In the genomic region with DNA sequence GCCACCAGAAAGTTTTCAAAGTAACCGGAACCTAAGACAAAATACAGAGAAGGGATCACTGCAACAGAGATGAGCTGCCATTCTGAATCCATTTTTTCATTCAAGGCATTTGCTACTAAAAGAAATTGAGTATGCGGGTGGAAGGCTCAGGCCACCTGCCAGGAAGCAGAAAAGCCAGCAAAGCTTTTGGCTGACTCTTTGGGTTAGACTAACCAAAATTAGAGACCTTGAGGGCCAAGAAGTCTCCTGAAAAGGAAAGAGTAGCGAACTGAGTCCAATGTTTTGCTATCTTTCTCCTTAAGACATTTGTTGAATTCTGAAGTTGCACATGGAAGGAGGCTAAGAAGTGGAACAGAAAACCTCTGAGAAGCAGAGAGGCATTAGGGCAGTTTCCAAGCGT, we compare ENCODE assay signal across 17 cellular contexts.
DNase-seq lines count a peak whose midpoint lies in the region; ATAC-seq, FAIRE-seq and TF ChIP-seq lines count a peak whose summit lies in the region.
"Had no signal": no experiment of that assay in that cellular context is flagged by ENCODE, and none has a peak within 500 bp of the region (broad histone marks: within the 10 kb centered on the region; RNA-seq: fewer than 3 reads in every experiment).

No MANE protein-coding gene starts in this region.

- H3K9me3 Mint-ChIP-seq in neural progenitor cell = no peaks in the 10 kb centered on the region
- H3K9me3 Mint-ChIP-seq: CD8-positive, alpha-beta T cell had no signal

- H3K27ac ChIP-seq in right atrium auricular region = no peak overlapping the region
- peak overlapping the region in 3 of 4 donors; percentile 13 to 41 (median 16) for H3K27ac ChIP-seq in esophagus muscularis mucosa (replicated peaks in 1 of 4)
- H3K27ac ChIP-seq in neural progenitor cell = no peak overlapping the region
- H3K27ac ChIP-seq: BLaER1 treated with 17β-estradiol and CSF1 and Interleukin-3, amounts not matched to agents 10 nM and 100 nM; HL-60 had no signal

- no peak overlapping the region for H3K9ac ChIP-seq in neural progenitor cell
- H3K9ac ChIP-seq: BLaER1 treated with 17β-estradiol and CSF1 and Interleukin-3, amounts not matched to agents 10 nM and 100 nM had no signal

- H3K79me2 ChIP-seq in neural progenitor cell (ENCODE audit: low read depth) = no peaks in the 10 kb centered on the region

- intact Hi-C loops in Right ventricle myocardium superior (cut with DNase I) = no loop called here
- intact Hi-C loops in esophagus muscularis mucosa (cut with DNase I) = no loop called here

- ATAC-seq in Right ventricle myocardium superior (ENCODE audit: poor library complexity) (peak; percentile 43), GM19455 (IDR thresholded peaks at IDR 0.05; ENCODE audit: unreplicated experiment) (no peak)
- ATAC-seq: CD8-positive, alpha-beta T cell had no signal

- peaks cover 2% of the 10 kb centered on the region for H3K27me3 Mint-ChIP-seq in neural progenitor cell (ENCODE audit: insufficient read depth, low read depth)

- DNase-seq in Right ventricle myocardium superior (peak; percentile 51), right atrium auricular region (ENCODE audit: low spot score) (no peak), esophagus muscularis mucosa (ENCODE audit: extremely low spot score) (no peak), neural progenitor cell (ENCODE audit: low spot score) (no peak), AG08396 (ENCODE audit: low spot score) (no peak), HTR-8/SVneo (ENCODE audit: insufficient read length, low spot score) (no peak)
- DNase-seq: 8988T; Calu3; CD8-positive, alpha-beta T cell; DMS79 treated with DMSO at 0.1 percent for 48 hours; GF-D8; HCEC 1CT; IMR-90 had no signal

- peak overlapping the region; percentile 27 for H2AFZ ChIP-seq in neural progenitor cell (replicated peaks)

- no peaks in the 10 kb centered on the region for H3F3A ChIP-seq in neural progenitor cell (ENCODE audit: low read depth)

- FAIRE-seq in HTR-8/SVneo (lab: Jason Lieb, UNC) = no peak

- TF ChIP-seq CTCF in right atrium auricular region (IDR thresholded peaks at IDR 0.05) = no peak
- TF ChIP-seq CTCF in esophagus muscularis mucosa (IDR thresholded peaks at IDR 0.05) = no peak
- no peak for TF ChIP-seq CTCF in neural progenitor cell (IDR thresholded peaks at IDR 0.05)

- H3K27ac Mint-ChIP-seq in neural progenitor cell = no peak overlapping the region
- H3K27ac Mint-ChIP-seq: B cell; CD8-positive, alpha-beta T cell had no signal

- H3K4me2 ChIP-seq in neural progenitor cell = no peak overlapping the region
- H3K4me2 ChIP-seq: BLaER1 treated with 17β-estradiol and CSF1 and Interleukin-3, amounts not matched to agents 10 nM and 100 nM had no signal

- H3K4me3 ChIP-seq in right atrium auricular region (no peak overlapping the region), esophagus muscularis mucosa (no peak overlapping the region), neural progenitor cell (no peak overlapping the region)
- H3K4me3 ChIP-seq: BLaER1 treated with 17β-estradiol and CSF1 and Interleukin-3, amounts not matched to agents 10 nM and 100 nM had no signal

- H3K27me3 ChIP-seq in right atrium auricular region (no peaks in the 10 kb centered on the region), esophagus muscularis mucosa (no peaks in the 10 kb centered on the region), neural progenitor cell (no peaks in the 10 kb centered on the region)
- H3K27me3 ChIP-seq: BLaER1 treated with 17β-estradiol and CSF1 and Interleukin-3, amounts not matched to agents 10 nM and 100 nM had no signal

- H3K4me1 ChIP-seq in right atrium auricular region (no peaks in the 10 kb centered on the region), esophagus muscularis mucosa (peaks cover 6 to 16% (median 13%) of the 10 kb centered on the region in 4 donors), neural progenitor cell (no peaks in the 10 kb centered on the region)

- no peak for TF ChIP-seq EP300 in esophagus muscularis mucosa (IDR thresholded peaks at IDR 0.05)

- peaks cover 2% of the 10 kb centered on the region for H3K4me1 Mint-ChIP-seq in neural progenitor cell
- H3K4me1 Mint-ChIP-seq: B cell had no signal

- H3K9me3 ChIP-seq in right atrium auricular region (no peaks in the 10 kb centered on the region), esophagus muscularis mucosa (no peaks in the 10 kb centered on the region), neural progenitor cell (ENCODE audit: low read depth) (no peaks in the 10 kb centered on the region)
- H3K9me3 ChIP-seq: BLaER1 treated with 17β-estradiol and CSF1 and Interleukin-3, amounts not matched to agents 10 nM and 100 nM had no signal

- H3K36me3 Mint-ChIP-seq in neural progenitor cell = no peaks in the 10 kb centered on the region
- H3K36me3 Mint-ChIP-seq: CD8-positive, alpha-beta T cell had no signal

- no peaks in the 10 kb centered on the region for H4K20me1 ChIP-seq in neural progenitor cell (ENCODE audit: low read depth)
- H4K20me1 ChIP-seq: BLaER1 treated with 17β-estradiol and CSF1 and Interleukin-3, amounts not matched to agents 10 nM and 100 nM had no signal

- H3K36me3 ChIP-seq in right atrium auricular region = no peaks in the 10 kb centered on the region
- H3K36me3 ChIP-seq in esophagus muscularis mucosa = no peaks in the 10 kb centered on the region
- no peaks in the 10 kb centered on the region for H3K36me3 ChIP-seq in neural progenitor cell
- H3K36me3 ChIP-seq: BLaER1 treated with 17β-estradiol and CSF1 and Interleukin-3, amounts not matched to agents 10 nM and 100 nM had no signal

- H3K4me3 Mint-ChIP-seq in neural progenitor cell = no peak overlapping the region
- H3K4me3 Mint-ChIP-seq: B cell; CD8-positive, alpha-beta T cell had no signal

- WGBS in esophagus muscularis mucosa = 73% methylated on average over 4 of the region's 4 CpGs

- TF ChIP-seq POLR2A in esophagus muscularis mucosa (IDR thresholded peaks at IDR 0.05; ENCODE audit: low read depth) = no peak

Comparison
In these comparisons a context has a peak if more than half of its experiments do, and no peak if none do; other contexts are left out.
1. H3K27ac ChIP-seq: peak in esophagus muscularis mucosa (3 of 4); none in right atrium auricular region (0 of 2) and neural progenitor cell (single experiment).